ENCODE assay signal across 34 cellular contexts in genomic region chr19:57050863-57051262, GRCh38.
"Had no signal": no experiment of that assay in that cellular context is flagged by ENCODE, and none has a peak within 500 bp of the region (broad histone marks: within the 10 kb centered on the region; RNA-seq: fewer than 3 reads in every experiment).

No MANE protein-coding gene starts in this region.

- H3K27me3 ChIP-seq: MG63 had no signal

- H3K9me3 ChIP-seq: MG63 had no signal

- H3K36me3 ChIP-seq: MG63 had no signal

- DNase-seq: Karpas-422, Kasumi-1, MG63, MM.1S, MV-4-11, NCI-H1048, NCI-H1092, NCI-H1092 treated with DMSO at 0.1 percent for 48 hours, NCI-H1105, NCI-H1105 treated with DMSO at 0.1 percent for 48 hours, NCI-H1417, NCI-H1417 treated with DMSO at 0.1 percent for 48 hours, NCI-H1436, NCI-H1436 treated with DMSO at 0.1 percent for 48 hours, NCI-H146, NCI-H1694, NCI-H1694 treated with DMSO at 0.1 percent for 48 hours, NCI-H187, NCI-H187 treated with DMSO at 0.1 percent for 48 hours, NCI-H1930, NCI-H2029, NCI-H2029 treated with DMSO at 0.1 percent for 48 hours, NCI-H2081, NCI-H2081 treated with DMSO at 0.1 percent for 48 hours, NCI-H2107, NCI-H2171, NCI-H2171 treated with DMSO at 0.1 percent for 48 hours, NCI-H2227 treated with DMSO at 0.1 percent for 48 hours, NCI-H226, NCI-H345, NCI-H446, NCI-H446 treated with DMSO at 0.1 percent for 48 hours, NCI-H510A, NCI-H510A treated with DMSO at 0.1 percent for 48 hours had no signal

- H3K4me3 ChIP-seq: MG63 had no signal
